1 cellular context compared by ENCODE assay signal in the genomic region with DNA sequence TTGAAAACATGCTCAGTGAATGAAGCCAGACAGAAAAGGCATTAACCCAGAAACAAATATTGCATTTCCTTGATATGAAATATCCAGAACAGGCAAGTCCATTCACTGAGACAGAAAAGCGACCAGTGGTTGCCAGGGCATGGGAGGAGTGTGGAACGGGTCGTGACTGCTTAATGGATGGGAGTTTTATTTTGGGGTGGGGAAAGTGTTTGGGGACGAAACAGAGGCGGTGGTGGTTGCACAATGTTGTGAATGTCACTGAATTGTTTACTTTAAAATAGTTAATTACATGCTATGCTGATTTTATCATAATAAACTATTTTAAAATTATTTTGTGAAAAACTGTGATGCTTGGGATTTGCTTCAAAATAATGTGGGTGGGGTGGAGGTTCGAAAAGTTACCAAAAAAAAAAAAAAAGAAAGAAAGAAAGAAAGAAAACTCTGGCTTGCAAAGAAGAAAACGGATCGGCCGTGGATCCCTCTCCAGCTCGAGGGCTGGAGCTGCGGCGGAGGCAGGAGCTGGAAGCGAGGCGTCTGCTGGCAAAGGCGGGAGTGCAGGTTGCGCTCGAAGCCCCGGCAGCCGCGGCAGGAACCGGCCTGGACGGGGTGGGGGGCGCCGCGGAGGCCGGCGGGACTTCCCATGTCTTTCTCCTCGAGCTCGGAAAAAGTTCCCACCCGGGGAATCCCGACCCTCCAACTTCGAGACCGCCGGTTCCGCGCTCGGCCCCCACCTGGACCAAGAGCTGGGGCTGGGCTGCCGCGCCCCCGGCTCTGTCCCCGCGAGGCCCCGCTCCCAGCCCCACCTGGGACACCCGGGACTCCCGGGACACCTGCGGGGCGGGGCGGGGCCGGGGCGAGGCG.
TF ChIP-seq lines count a peak whose summit lies in the region.

No MANE protein-coding gene starts in this region.

TF ChIP-seq in HepG2, 621 proteins besides CTCF, POLR2A, EP300 and RAD21:
- TF ChIP-seq, protein P1, sequence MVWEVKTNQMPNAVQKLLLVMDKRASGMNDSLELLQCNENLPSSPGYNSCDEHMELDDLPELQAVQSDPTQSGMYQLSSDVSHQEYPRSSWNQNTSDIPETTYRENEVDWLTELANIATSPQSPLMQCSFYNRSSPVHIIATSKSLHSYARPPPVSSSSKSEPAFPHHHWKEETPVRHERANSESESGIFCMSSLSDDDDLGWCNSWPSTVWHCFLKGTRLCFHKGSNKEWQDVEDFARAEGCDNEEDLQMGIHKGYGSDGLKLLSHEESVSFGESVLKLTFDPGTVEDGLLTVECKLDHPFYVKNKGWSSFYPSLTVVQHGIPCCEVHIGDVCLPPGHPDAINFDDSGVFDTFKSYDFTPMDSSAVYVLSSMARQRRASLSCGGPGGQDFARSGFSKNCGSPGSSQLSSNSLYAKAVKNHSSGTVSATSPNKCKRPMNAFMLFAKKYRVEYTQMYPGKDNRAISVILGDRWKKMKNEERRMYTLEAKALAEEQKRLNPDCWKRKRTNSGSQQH (CRISPR knock-in tag; IDR thresholded peaks at IDR 0.05; ENCODE audit: low read depth): no peak
- TF ChIP-seq THAP11 (CRISPR knock-in tag; IDR thresholded peaks at IDR 0.05) (no peak), SPEN (CRISPR knock-in tag; IDR thresholded peaks at IDR 0.05; ENCODE audit: low read depth) (no peak), ZNF766 (CRISPR knock-in tag; IDR thresholded peaks at IDR 0.05; ENCODE audit: borderline replicate concordance) (no peak), SNRNP70 (IDR thresholded peaks at IDR 0.05; ENCODE audit: low read depth, low read length) (no peak), ZNF740 (CRISPR knock-in tag; IDR thresholded peaks at IDR 0.05) (no peak), ZNF441 (CRISPR knock-in tag; IDR thresholded peaks at IDR 0.05; ENCODE audit: borderline replicate concordance) (no peak), ZBTB33 (CRISPR knock-in tag; IDR thresholded peaks at IDR 0.05) (no peak), RXRB (CRISPR knock-in tag; IDR thresholded peaks at IDR 0.05; ENCODE audit: borderline replicate concordance) (no peak)
